In the genomic region with DNA sequence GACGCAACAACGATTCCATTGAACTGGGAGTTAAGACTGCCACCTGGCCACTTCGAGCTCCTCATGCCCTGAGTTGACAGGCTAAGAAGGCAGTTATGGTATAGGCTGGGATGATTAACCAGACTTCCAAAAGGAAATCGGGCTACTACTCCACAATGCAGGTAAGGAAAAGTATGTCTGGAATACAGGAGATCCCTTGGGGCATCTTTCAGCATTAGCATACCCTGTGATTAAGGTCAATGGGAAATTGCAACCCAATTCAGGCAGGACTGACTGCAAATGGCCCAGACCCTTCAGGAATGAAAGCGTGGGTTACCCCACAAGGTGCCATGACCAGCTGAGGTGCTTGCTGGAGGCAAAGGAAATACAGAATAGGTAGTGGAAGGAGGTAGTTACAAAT, we compare ENCODE assay signal across 33 cellular contexts. TPM values are rescaled to one million over a fixed set of nuclear protein-coding genes. Genes with fewer than 3 reads are reported as not detected.
"Had no signal": no experiment of that assay in that cellular context is flagged by ENCODE, and none has a peak within 500 bp of the region (broad histone marks: within the 10 kb centered on the region; RNA-seq: fewer than 3 reads in every experiment).

No MANE protein-coding gene starts in this region.

- H3K4me2 ChIP-seq: smooth muscle cell had no signal

- H3K9ac ChIP-seq: parathyroid adenoma had no signal

- H3K27ac ChIP-seq: neutrophil, parathyroid adenoma, psoas muscle, skin epidermis, spleen, suprapubic skin, testis, tibial artery, transverse colon, upper lobe of left lung, vagina had no signal

- ATAC-seq: naive thymus-derived CD8-positive, alpha-beta T cell; natural killer cell treated with Interleukin-12 subunit alpha and Interleukin-12 subunit beta and Interleukin-15 and Interleukin-18, amount 100 ng/mL, for 72 hours; right cardiac atrium; sciatic nerve; stimulated activated memory B cell treated with anti-CD40 and anti-IgM and Interleukin-4, amounts not matched to agents 10 μg/mL and 1 μg/mL and 100 μg/mL, for 72 hours; stimulated activated naive CD8-positive, alpha-beta T cell treated with anti-CD3 and anti-CD28 coated beads, Interleukin-15, amount 100 ng/mL, for 72 hours; stimulated activated naive CD8-positive, alpha-beta T cell treated with anti-CD3 and anti-CD28 coated beads, Interleukin-15, Interleukin-2, amounts not matched to agents 100 U/mL and 50 U/mL, for 24 hours had no signal

- H3K36me3 ChIP-seq: neutrophil, spleen, suprapubic skin, tibial artery, transverse colon, upper lobe of left lung, vagina had no signal

- H3K4me1 ChIP-seq: parathyroid adenoma, psoas muscle, suprapubic skin, testis, tibial artery, transverse colon, upper lobe of left lung, vagina had no signal

- FAIRE-seq: urothelium cell line had no signal

- H3K27me3 ChIP-seq: suprapubic skin, testis, tibial artery, transverse colon, upper lobe of left lung, vagina had no signal

- H3K79me2 ChIP-seq: parathyroid adenoma had no signal

- H3K4me3 ChIP-seq: psoas muscle, skin epidermis, smooth muscle cell, spleen, suprapubic skin, testis, tibial artery, transverse colon, upper lobe of left lung, vagina had no signal

- H2AFZ ChIP-seq: parathyroid adenoma had no signal

- DNase-seq: naive thymus-derived CD8-positive, alpha-beta T cell; nephron progenitor cell; nucleus accumbens; posterior cingulate gyrus; psoas muscle; right cardiac atrium; spleen; stimulated activated CD4-positive, alpha-beta T cell treated with anti-CD3 and anti-CD28 coated beads, Interleukin-12 subunit alpha, Interleukin-12 subunit beta, amount 100 ng/mL, for 4 hours; stimulated activated CD4-positive, alpha-beta T cell treated with anti-CD3 and anti-CD28 coated beads, Interleukin-1b, Interleukin-23, amount 100 ng/mL, for 48 hours; stimulated activated CD4-positive, alpha-beta T cell treated with anti-CD3 and anti-CD28 coated beads, Interleukin-4, amount 100 ng/mL, for 1 hour; stimulated activated CD4-positive, alpha-beta T cell treated with anti-CD3 and anti-CD28 coated beads, Interleukin-4, amount 100 ng/mL, for 4 hours; stimulated activated CD8-positive, alpha-beta memory T cell treated with anti-CD3 and anti-CD28 coated beads, Interleukin-4, amount 100 ng/mL, for 48 hours; stimulated activated naive CD4-positive, alpha-beta T cell; stimulated activated naive CD8-positive, alpha-beta T cell treated with anti-CD3 and anti-CD28 coated beads, Interleukin-15, amount 100 ng/mL, for 72 hours; stimulated activated naive CD8-positive, alpha-beta T cell treated with anti-CD3 and anti-CD28 coated beads, Interleukin-15, Interleukin-2, amounts not matched to agents 100 U/mL and 50 U/mL, for 24 hours; substantia nigra; testis; tibial artery; transverse colon; upper lobe of left lung had no signal

- H3K9me3 ChIP-seq: neutrophil, psoas muscle, spleen, suprapubic skin, testis, tibial artery, transverse colon, upper lobe of left lung, vagina had no signal

RNA-seq across cellular contexts. Expression of gene CHRNA1, which starts 19.1 kb away (rescaled TPM):
- total RNA-seq: naive thymus-derived CD8-positive, alpha-beta T cell; natural killer cell treated with Interleukin-12 subunit alpha and Interleukin-12 subunit beta and Interleukin-15 and Interleukin-18, amount 100 ng/mL, for 72 hours; neural crest cell; omental fat pad; progenitor cell of endocrine pancreas; suprapubic skin; vagina had no signal
- polyA plus RNA-seq: naive thymus-derived CD8-positive, alpha-beta T cell had no signal
